24 cellular contexts compared by ENCODE assay signal in the genomic region with DNA sequence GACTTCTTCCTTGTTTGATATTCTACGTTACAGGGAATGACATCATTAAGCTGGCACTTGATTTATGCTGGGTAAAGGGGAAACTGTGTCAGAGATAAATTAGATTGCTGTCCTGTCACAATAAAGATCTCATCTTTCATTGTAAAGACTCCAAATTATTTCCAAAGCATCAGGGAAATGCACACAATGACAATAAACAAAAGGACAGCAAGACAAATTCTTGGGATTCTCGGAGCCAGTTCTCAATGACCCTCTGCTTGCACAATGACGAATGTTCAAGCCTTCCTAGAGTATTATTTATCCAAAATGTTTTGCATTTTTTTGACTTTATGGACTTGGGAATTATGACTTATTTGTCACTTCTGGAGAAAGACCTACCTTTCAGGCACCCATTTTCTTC.
DNase-seq lines count a peak whose midpoint lies in the region; ATAC-seq, FAIRE-seq and TF ChIP-seq lines count a peak whose summit lies in the region.
"Had no signal": no experiment of that assay in that cellular context is flagged by ENCODE, and none has a peak within 500 bp of the region (broad histone marks: within the 10 kb centered on the region; RNA-seq: fewer than 3 reads in every experiment).

No MANE protein-coding gene starts in this region.

- no peaks in the 10 kb centered on the region for H3K27me3 Mint-ChIP-seq in endodermal cell (ENCODE audit: insufficient read depth)
- peaks cover 1% of the 10 kb centered on the region for H3K27me3 Mint-ChIP-seq in neural progenitor cell (ENCODE audit: insufficient read depth, low read depth)
- H3K27me3 Mint-ChIP-seq: CD4-positive, alpha-beta T cell; CD8-positive, alpha-beta memory T cell had no signal

- no peak overlapping the region for H2AFZ ChIP-seq in HepG2 (ENCODE audit: low read length)
- peak overlapping the region; percentile 9 for H2AFZ ChIP-seq in neural progenitor cell (replicated peaks)

- no peak overlapping the region for H3K27ac ChIP-seq in HepG2 (ENCODE audit: extremely low read length, insufficient read depth, low read length)
- no peak overlapping the region for H3K27ac ChIP-seq in right lobe of liver
- H3K27ac ChIP-seq in endodermal cell (ENCODE audit: low read depth, low read length) = peak overlapping the region; percentile 44
- no peak overlapping the region for H3K27ac ChIP-seq in neural progenitor cell
- H3K27ac ChIP-seq: A549; BLaER1 treated with 17β-estradiol and CSF1 and Interleukin-3, amounts not matched to agents 10 nM and 100 nM had no signal

- H3K4me1 ChIP-seq in HepG2 (ENCODE audit: insufficient read depth, low read length) = no peaks in the 10 kb centered on the region
- no peaks in the 10 kb centered on the region for H3K4me1 ChIP-seq in right lobe of liver
- H3K4me1 ChIP-seq in endodermal cell (ENCODE audit: control insufficient read depth, insufficient read depth, low read length) = peaks cover 5% of the 10 kb centered on the region
- H3K4me1 ChIP-seq in neural progenitor cell = peaks cover 36% of the 10 kb centered on the region
- H3K4me1 ChIP-seq: A549; BE2C; BLaER1 treated with 17β-estradiol and CSF1 and Interleukin-3, amounts not matched to agents 10 nM and 100 nM had no signal

- no peaks in the 10 kb centered on the region for H3K27me3 ChIP-seq in HepG2 (ENCODE audit: control insufficient read depth in 1 of 2, insufficient read depth in 2 of 2, low read length in 2 of 2)
- no peaks in the 10 kb centered on the region for H3K27me3 ChIP-seq in right lobe of liver
- H3K27me3 ChIP-seq in endodermal cell (ENCODE audit: control insufficient read depth, insufficient read depth, low read length, poor library complexity, severe bottlenecking) = no peaks in the 10 kb centered on the region
- H3K27me3 ChIP-seq in neural progenitor cell = no peaks in the 10 kb centered on the region
- H3K27me3 ChIP-seq: BE2C; BLaER1 treated with 17β-estradiol and CSF1 and Interleukin-3, amounts not matched to agents 10 nM and 100 nM had no signal

- H3K79me2 ChIP-seq in HepG2 (ENCODE audit: insufficient read depth, low read length) = no peaks in the 10 kb centered on the region
- H3K79me2 ChIP-seq in neural progenitor cell (ENCODE audit: low read depth) = no peaks in the 10 kb centered on the region

- TF ChIP-seq EP300 in HepG2 (IDR thresholded peaks at IDR 0.05; ENCODE audit: low read depth in 2 of 2, low read length in 2 of 2) (no peak), HepG2 (CRISPR knock-in tag; IDR thresholded peaks at IDR 0.05; ENCODE audit: borderline replicate concordance) (no peak)

- no peaks in the 10 kb centered on the region for H3K36me3 ChIP-seq in HepG2 (replicated peaks in 1 of 2; ENCODE audit: control insufficient read depth in 1 of 2, insufficient read depth in 2 of 2, low read length in 2 of 2)
- no peaks in the 10 kb centered on the region for H3K36me3 ChIP-seq in right lobe of liver
- H3K36me3 ChIP-seq in endodermal cell (ENCODE audit: control insufficient read depth, insufficient read depth, low read length) = no peaks in the 10 kb centered on the region
- no peaks in the 10 kb centered on the region for H3K36me3 ChIP-seq in neural progenitor cell
- H3K36me3 ChIP-seq: BE2C; BLaER1 treated with 17β-estradiol and CSF1 and Interleukin-3, amounts not matched to agents 10 nM and 100 nM had no signal

- peaks cover 11% of the 10 kb centered on the region for H3F3A ChIP-seq in neural progenitor cell (ENCODE audit: low read depth)

- 2% methylated on average over 3 of the region's 3 CpGs for WGBS in HepG2 (ENCODE audit: low lambda C conversion rate)
- WGBS in right lobe of liver (ENCODE audit: insufficient coverage, low coverage, low lambda C conversion rate, missing lambda C conversion rate) = 16% methylated on average over 3 of the region's 3 CpGs
- WGBS in endodermal cell (ENCODE audit: insufficient coverage in 1 of 2, insufficient read length in 1 of 2), 2 experiments = 70 to 81% methylated on average over 2 to 3 of the region's 3 CpGs

- no peak for TF ChIP-seq RAD21 in HepG2 (CRISPR knock-in tag; IDR thresholded peaks at IDR 0.05)

- no peak for DNase-seq in HepG2 (ENCODE audit: low spot score)
- DNase-seq in right lobe of liver = no peak
- no peak for DNase-seq in endodermal cell
- DNase-seq in neural progenitor cell (ENCODE audit: low spot score) = peak; percentile 54
- DNase-seq in cerebellum (ENCODE audit: low spot score) = no peak
- DNase-seq in NCI-H748 (lab: John Stamatoyannopoulos, UW; ENCODE audit: unreplicated experiment) = no peak
- no peak for DNase-seq in epidermal melanocyte (ENCODE audit: insufficient read length, low spot score)
- DNase-seq: 8988T; ACHN; AML-193; BE2C; CD4-positive, alpha-beta T cell; CD8-positive, alpha-beta memory T cell; DMS 273 treated with DMSO at 0.1 percent for 48 hours; DMS79; EL; GDM1; H9; HFFc6 had no signal

- H3K4me3 ChIP-seq in HepG2 (replicated peaks in 1 of 3; ENCODE audit: insufficient read depth in 1 of 3, low read depth in 2 of 3, low read length in 3 of 3) (no peak overlapping the region), right lobe of liver (no peak overlapping the region), endodermal cell (ENCODE audit: low read length) (no peak overlapping the region), neural progenitor cell (no peak overlapping the region)
- H3K4me3 ChIP-seq: A549; BLaER1 treated with 17β-estradiol and CSF1 and Interleukin-3, amounts not matched to agents 10 nM and 100 nM; GM12878 had no signal

- no peak for TF ChIP-seq POLR2A in HepG2 (IDR thresholded peaks at IDR 0.05; ENCODE audit: insufficient read depth in 1 of 2, low read depth in 2 of 2, low read length in 2 of 2)
- no peak for TF ChIP-seq POLR2A in right lobe of liver (IDR thresholded peaks at IDR 0.05)

- H3K4me3 Mint-ChIP-seq in endodermal cell = no peak overlapping the region
- no peak overlapping the region for H3K4me3 Mint-ChIP-seq in neural progenitor cell
- H3K4me3 Mint-ChIP-seq: CD14-positive monocyte; CD4-positive, alpha-beta T cell; CD8-positive, alpha-beta memory T cell; H9; HFFc6 had no signal

- H3K4me1 Mint-ChIP-seq in endodermal cell (peaks cover 20% of the 10 kb centered on the region), neural progenitor cell (peaks cover 11% of the 10 kb centered on the region)
- H3K4me1 Mint-ChIP-seq: CD14-positive monocyte; CD8-positive, alpha-beta memory T cell had no signal

- intact Hi-C loops in HepG2 (cut with micrococcal nuclease; ENCODE audit: unreplicated experiment) = no loop called here
- intact Hi-C loops in right lobe of liver (cut with DNase I) = no loop called here

- TF ChIP-seq CTCF in HepG2 (CRISPR knock-in tag; IDR thresholded peaks at IDR 0.05) (no peak), right lobe of liver (IDR thresholded peaks at IDR 0.05) (no peak), endodermal cell (conservative IDR thresholded peaks at IDR 0.05) (no peak), neural progenitor cell (IDR thresholded peaks at IDR 0.05) (no peak)

- no peaks in the 10 kb centered on the region for H3K36me3 Mint-ChIP-seq in endodermal cell (ENCODE audit: low read depth)
- no peaks in the 10 kb centered on the region for H3K36me3 Mint-ChIP-seq in neural progenitor cell
- H3K36me3 Mint-ChIP-seq: CD14-positive monocyte; CD8-positive, alpha-beta memory T cell had no signal

- H3K9me3 ChIP-seq in HepG2 (ENCODE audit: low read length) (no peaks in the 10 kb centered on the region), right lobe of liver (no peaks in the 10 kb centered on the region), endodermal cell (ENCODE audit: control insufficient read depth, low read length) (no peaks in the 10 kb centered on the region), neural progenitor cell (ENCODE audit: low read depth) (peaks cover 2% of the 10 kb centered on the region)
- H3K9me3 ChIP-seq: A549; BE2C; BLaER1 treated with 17β-estradiol and CSF1 and Interleukin-3, amounts not matched to agents 10 nM and 100 nM had no signal

- H4K20me1 ChIP-seq in HepG2 (ENCODE audit: insufficient read depth, low read length) (no peaks in the 10 kb centered on the region), neural progenitor cell (ENCODE audit: low read depth) (no peaks in the 10 kb centered on the region)
- H4K20me1 ChIP-seq: BLaER1 treated with 17β-estradiol and CSF1 and Interleukin-3, amounts not matched to agents 10 nM and 100 nM had no signal

- H3K4me2 ChIP-seq in HepG2 (ENCODE audit: low read depth, low read length) (no peak overlapping the region), neural progenitor cell (peak overlapping the region; percentile 48)
- H3K4me2 ChIP-seq: A549; BLaER1 treated with 17β-estradiol and CSF1 and Interleukin-3, amounts not matched to agents 10 nM and 100 nM had no signal

- FAIRE-seq in HepG2 (lab: Jason Lieb, UNC) = no peak
- FAIRE-seq: A549, D721Med, GM12878 had no signal

- in situ Hi-C loops in HepG2 (cut with HindIII; ENCODE audit: extremely low pct_ligation_motif_present, low pct_unique_long_range_greater_than_20kb) = no loop called here

- CTCF ChIA-PET in HepG2 (lab: Yijun Ruan, JAX; ENCODE audit: low intra/inter-chr PET ratio, low total read pairs) = no interaction called here

- H3K9ac ChIP-seq in HepG2 (ENCODE audit: insufficient read depth, low read depth, low read length) (no peak overlapping the region), endodermal cell (ENCODE audit: extremely low read depth, low read length, poor library complexity, severe bottlenecking) (no peak overlapping the region), neural progenitor cell (no peak overlapping the region)
- H3K9ac ChIP-seq: BLaER1 treated with 17β-estradiol and CSF1 and Interleukin-3, amounts not matched to agents 10 nM and 100 nM had no signal

- ATAC-seq in HepG2 (no peak), right lobe of liver (no peak)
- ATAC-seq: A549, GM12878 had no signal

- H3K27ac Mint-ChIP-seq in endodermal cell (no peak overlapping the region), neural progenitor cell (no peak overlapping the region)
- H3K27ac Mint-ChIP-seq: CD14-positive monocyte; CD4-positive, alpha-beta T cell; CD8-positive, alpha-beta memory T cell; H9; HFFc6 had no signal

- POLR2A ChIA-PET in HepG2 (lab: Yijun Ruan, JAX) = no interaction called here

- H3K9me3 Mint-ChIP-seq in endodermal cell (no peaks in the 10 kb centered on the region), neural progenitor cell (peaks cover 2% of the 10 kb centered on the region)
- H3K9me3 Mint-ChIP-seq: H9 had no signal

- BruUV-seq in HepG2 (replicated peaks; lab: Mats Ljungman, UMichigan) = no TSS peak

TF ChIP-seq in HepG2, 621 proteins besides CTCF, POLR2A, EP300 and RAD21:
- no peak for TF ChIP-seq PHF20 (CRISPR knock-in tag; IDR thresholded peaks at IDR 0.05)
- no peak for TF ChIP-seq NFRKB (IDR thresholded peaks at IDR 0.05)
- 0 out of 2 replicates have a peak, but pooled peaks have one; percentile 15 for TF ChIP-seq ATF7 (IDR thresholded peaks at IDR 0.05)
- TF ChIP-seq ATF7 (CRISPR knock-in tag; IDR thresholded peaks at IDR 0.05) = no peak
